In genomic region chr3:100697723-100698285, GRCh38 we compare ENCODE assay signal across 15 cellular contexts. TPM values are rescaled to one million over a fixed set of nuclear protein-coding genes. Genes with fewer than 3 reads are reported as not detected.
DNase-seq lines count a peak whose midpoint lies in the region; ATAC-seq and TF ChIP-seq lines count a peak whose summit lies in the region.
"Had no signal": no experiment of that assay in that cellular context is flagged by ENCODE, and none has a peak within 500 bp of the region (broad histone marks: within the 10 kb centered on the region; RNA-seq: fewer than 3 reads in every experiment).

No MANE protein-coding gene starts in this region.

- TF ChIP-seq CTCF in Calu3 (IDR thresholded peaks at IDR 0.05; ENCODE audit: unreplicated experiment) (no peak), hepatocyte (IDR thresholded peaks at IDR 0.05; ENCODE audit: poor library complexity) (no peak), HFFc6 (IDR thresholded peaks at IDR 0.05) (no peak)

- H3K4me3 Mint-ChIP-seq in Calu3 (ENCODE audit: low read depth, unreplicated experiment) (no peak overlapping the region), HFFc6 (no peak overlapping the region)

- peaks cover 15% of the 10 kb centered on the region for H3K4me1 ChIP-seq in hepatocyte (ENCODE audit: insufficient read depth)

- no peaks in the 10 kb centered on the region for H3K9me3 ChIP-seq in hepatocyte (ENCODE audit: low read depth)

- WGBS in hepatocyte (ENCODE audit: low lambda C conversion rate, missing lambda C conversion rate) = 78% methylated on average over 5 of the region's 5 CpGs

- CTCF ChIA-PET in Calu3 (lab: Charles Lee) = no interaction called here

- no peak overlapping the region for H2AFZ ChIP-seq in hepatocyte

- H3K79me2 ChIP-seq in hepatocyte = no peaks in the 10 kb centered on the region

- H3K9me3 Mint-ChIP-seq in Calu3 (ENCODE audit: low read depth, unreplicated experiment) (no peaks in the 10 kb centered on the region), HFFc6 (no peaks in the 10 kb centered on the region)

- peak overlapping the region; percentile 70 for H3K27ac ChIP-seq in hepatocyte
- H3K27ac ChIP-seq: HL-60 had no signal

- no peaks in the 10 kb centered on the region for H3K27me3 ChIP-seq in hepatocyte

- H3K36me3 Mint-ChIP-seq in Calu3 (ENCODE audit: insufficient read depth, unreplicated experiment) (no peaks in the 10 kb centered on the region), HFFc6 (ENCODE audit: low read depth) (no peaks in the 10 kb centered on the region)
- H3K36me3 Mint-ChIP-seq: CD4-positive, CD25-positive, alpha-beta regulatory T cell had no signal

- no peaks in the 10 kb centered on the region for H3K27me3 Mint-ChIP-seq in Calu3 (ENCODE audit: unreplicated experiment)
- peaks cover 4% of the 10 kb centered on the region for H3K27me3 Mint-ChIP-seq in HFFc6 (ENCODE audit: insufficient read depth)

- peaks cover 60% of the 10 kb centered on the region for H3K4me1 Mint-ChIP-seq in Calu3 (ENCODE audit: low read depth, unreplicated experiment)
- H3K4me1 Mint-ChIP-seq in HFFc6 (ENCODE audit: low read depth) = peaks cover 19% of the 10 kb centered on the region
- H3K4me1 Mint-ChIP-seq: CD4-positive, CD25-positive, alpha-beta regulatory T cell had no signal

- ATAC-seq in HG02852 (IDR thresholded peaks at IDR 0.05; ENCODE audit: unreplicated experiment) (no peak), HG02623 (IDR thresholded peaks at IDR 0.05; ENCODE audit: unreplicated experiment) (no peak)

- TSS peak; percentile 70 for BruUV-seq in Calu3 (replicated peaks; lab: Mats Ljungman, UMichigan)

- H3K36me3 ChIP-seq in hepatocyte (replicated peaks; ENCODE audit: insufficient read depth, low read depth) = no peaks in the 10 kb centered on the region

- H3K9me2 ChIP-seq in hepatocyte (replicated peaks; ENCODE audit: insufficient read depth) = no peaks in the 10 kb centered on the region

- peak overlapping the region; percentile 71 for H3K27ac Mint-ChIP-seq in Calu3 (ENCODE audit: unreplicated experiment)
- H3K27ac Mint-ChIP-seq in HFFc6 = no peak overlapping the region
- H3K27ac Mint-ChIP-seq: CD4-positive, CD25-positive, alpha-beta regulatory T cell had no signal

- intact Hi-C loops in Calu3 (cut with micrococcal nuclease; ENCODE audit: unreplicated experiment) = loop anchor here (5.0 kb wide), 1 partner anchor 46 kb away; no protein-coding TSS in a partner anchor

- H4K20me1 ChIP-seq in hepatocyte (ENCODE audit: insufficient read depth, poor library complexity, severe bottlenecking) = no peaks in the 10 kb centered on the region

- DNase-seq in Calu3 (no peak), MV-4-11 (lab: John Stamatoyannopoulos, UW) (peak; percentile 65), hepatocyte (ENCODE audit: low spot score) (no peak), myocyte (ENCODE audit: low read depth) (peak; percentile 92), HFFc6 (no peak), HK-2 (ENCODE audit: unreplicated experiment) (no peak)
- DNase-seq: CD4-positive, CD25-positive, alpha-beta regulatory T cell; HCEC 1CT; KBM-7; NCI-H1092; NCI-H187; NCI-H2171 treated with DMSO at 0.1 percent for 48 hours had no signal

- no peak overlapping the region for H3K4me2 ChIP-seq in hepatocyte

- no peak overlapping the region for H3K4me3 ChIP-seq in hepatocyte

RNA-seq across cellular contexts. Expression of gene TFG, which starts 11.5 kb away (rescaled TPM):
- total RNA-seq in Calu3 (2022) (139 and 143 TPM in 2 replicates), hepatocyte (150 and 172 TPM in 2 replicates), myocyte (118 and 127 TPM in 2 replicates)
- polyA plus RNA-seq in hepatocyte = 216 and 228 TPM in 2 replicates
- polyA plus RNA-seq in myocyte (2012) = 136 TPM
- 100 to 1,000 TPM; 127 to 147 (median 133) TPM for total RNA-seq in HFFc6 (2021; fragmentation: NEBNext Ultra II Directional; extraction: Animal tissue kit (Norgen Biotek cat#: 25700))

Comparison
In these comparisons a context has a peak if more than half of its experiments do, and no peak if none do; other contexts are left out.
1. DNase-seq: peak in MV-4-11 (single experiment) and myocyte (single experiment); none in Calu3 (single experiment), hepatocyte (single experiment), HFFc6 (single experiment) and HK-2 (single experiment).